Comparison of ENCODE assay signal across 8 cellular contexts in the genomic region with DNA sequence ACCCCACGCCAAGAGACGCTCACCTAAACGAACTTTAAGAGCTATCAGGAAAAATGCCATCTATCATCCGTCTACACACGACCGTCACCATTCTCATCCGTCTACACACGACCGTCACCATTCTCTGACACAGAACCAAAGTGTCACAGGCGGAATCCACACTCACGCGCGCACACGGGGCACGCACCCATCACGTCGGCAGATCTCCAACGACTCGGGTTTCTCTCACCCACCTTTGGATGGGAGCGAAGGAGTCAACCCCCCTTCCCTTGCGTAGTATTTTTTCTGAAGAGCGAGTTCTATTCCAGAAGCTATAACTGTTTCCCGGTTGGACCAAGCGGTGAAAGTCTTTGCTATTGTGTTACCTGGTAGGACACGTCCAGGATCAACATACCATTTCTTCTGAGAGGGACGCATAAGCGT. TPM values are rescaled to one million over a fixed set of nuclear protein-coding genes. Genes with fewer than 3 reads are reported as not detected.
DNase-seq lines count a peak whose midpoint lies in the region; ATAC-seq, FAIRE-seq and TF ChIP-seq lines count a peak whose summit lies in the region.

No MANE protein-coding gene starts in this region.

- H3K9ac ChIP-seq in HCT116 (ENCODE audit: low read length) (no peak overlapping the region; the same call in 1 of the 2 replicates), iPS-15b (ENCODE audit: low read depth, low read length) (peak overlapping the region; percentile 5), subcutaneous abdominal adipose tissue (ENCODE audit: low read length in 5 of 5) (peak overlapping the region; percentile 75 to 92 (median 89))

- H3K9me3 ChIP-seq in A549 = no peaks in the 10 kb centered on the region
- H3K9me3 ChIP-seq in HCT116 (ENCODE audit: control insufficient read depth in 1 of 2, insufficient read depth in 1 of 2, low read depth in 1 of 2, low read length in 2 of 2) = no peaks in the 10 kb centered on the region
- no peaks in the 10 kb centered on the region for H3K9me3 ChIP-seq in iPS-15b (ENCODE audit: control insufficient read depth, insufficient read depth, low read length)
- no peaks in the 10 kb centered on the region for H3K9me3 ChIP-seq in subcutaneous abdominal adipose tissue (ENCODE audit: control insufficient read depth in 5 of 5, low read length in 5 of 5)

- H3K79me2 ChIP-seq in HCT116 (ENCODE audit: insufficient read depth, low read length) = no peaks in the 10 kb centered on the region

- peaks cover 30% of the 10 kb centered on the region for H3K36me3 Mint-ChIP-seq in activated T-cell treated with anti-CD3 and anti-CD28 coated beads, Interleukin-2, amount 50 U/mL, for 4 hours (ENCODE audit: insufficient read depth)

- CTCF ChIA-PET in A549 (lab: Yijun Ruan, JAX) (interaction anchor here (1.2 to 2.8 kb wide), 6 partner anchors 8 to 1383 kb away, joined by 3 to 9 read pairs (median 6); no protein-coding TSS in a partner anchor), HCT116 (lab: Charles Lee) (no interaction called here)

- 81% methylated on average over 27 of the region's 27 CpGs for WGBS in A549 (ENCODE audit: missing lambda C conversion rate)

- H3K4me3 ChIP-seq in A549 = peak overlapping the region; percentile 73
- H3K4me3 ChIP-seq in HCT116 (replicated peaks in 1 of 2; ENCODE audit: low read depth in 1 of 2, low read length in 2 of 2) = peak overlapping the region; percentile 74 to 76
- H3K4me3 ChIP-seq in iPS-15b (ENCODE audit: low read depth, low read length) = peak overlapping the region; percentile 94
- H3K4me3 ChIP-seq in subcutaneous abdominal adipose tissue (ENCODE audit: low read depth in 1 of 5, low read length in 5 of 5) = peak overlapping the region; percentile 90 to 100 (median 94)

- no peaks in the 10 kb centered on the region for H3K27me3 Mint-ChIP-seq in activated T-cell treated with anti-CD3 and anti-CD28 coated beads, Interleukin-2, amount 50 U/mL, for 4 hours (ENCODE audit: low read depth)

- POLR2A ChIA-PET in A549 (lab: Yijun Ruan, JAX) = interaction anchor here (1.2 to 2.3 kb wide), 6 partner anchors 16 to 263 kb away, joined by 4 to 12 read pairs (median 10); no protein-coding TSS in a partner anchor
- POLR2A ChIA-PET in HCT116 (lab: Charles Lee) = no interaction called here

- ATAC-seq in A549 (no peak), HCT116 (no peak), GM21390 (IDR thresholded peaks at IDR 0.05; ENCODE audit: unreplicated experiment) (no peak)
- ATAC-seq in activated T-cell treated with anti-CD3 and anti-CD28 coated beads, Interleukin-2, amount 50 U/mL, for 4 hours = no peak

- no peak for TF ChIP-seq CTCF in A549 (IDR thresholded peaks at IDR 0.05)
- no peak for TF ChIP-seq CTCF in HCT116 (IDR thresholded peaks at IDR 0.05 in 2 of 3, conservative IDR thresholded peaks at IDR 0.05 in 1 of 3; ENCODE audit: borderline replicate concordance in 1 of 3, insufficient read depth in 1 of 3, low read depth in 2 of 3, low read length in 2 of 3)

- intact Hi-C loops in HCT116 (cut with micrococcal nuclease) = loop anchor here (5.0 kb wide), 1 partner anchor 716 kb away; no protein-coding TSS in a partner anchor

- H3K4me1 ChIP-seq in A549 = peaks cover 9% of the 10 kb centered on the region; the same call in 1 of the 3 replicates
- H3K4me1 ChIP-seq in HCT116 (ENCODE audit: control insufficient read depth in 1 of 2, insufficient read depth in 2 of 2, low read length in 2 of 2) = peaks cover 5 to 20% of the 10 kb centered on the region in 2 experiments; a peak in 3 of 4 replicates
- peaks cover 13% of the 10 kb centered on the region for H3K4me1 ChIP-seq in iPS-15b (ENCODE audit: control insufficient read depth, insufficient read depth, low read length)
- peaks cover 3 to 69% (median 59%) of the 10 kb centered on the region in 5 donors for H3K4me1 ChIP-seq in subcutaneous abdominal adipose tissue (ENCODE audit: control insufficient read depth in 5 of 5, insufficient read depth in 5 of 5, low read length in 5 of 5)

- BruUV-seq in HCT116 (replicated peaks; lab: Mats Ljungman, UMichigan) = no TSS peak

- TF ChIP-seq POLR2A in A549 (IDR thresholded peaks at IDR 0.05; ENCODE audit: low read length) (no peak), HCT116 (IDR thresholded peaks at IDR 0.05; ENCODE audit: borderline replicate concordance, extremely low read depth, insufficient read depth, insufficient read length) (no peak)

- RAD21 ChIA-PET in HCT116 (lab: Charles Lee; ENCODE audit: low non-redundant PET in 1 of 2, low total read pairs in 2 of 2, uncharacterized antibody in 2 of 2, unreplicated experiment in 2 of 2) = no interaction called here

- H3K4me2 ChIP-seq in A549 = peak overlapping the region; percentile 78
- peak overlapping the region; percentile 99 for H3K4me2 ChIP-seq in HCT116 (ENCODE audit: low read length)

- peak overlapping the region; percentile 71 to 79; a peak in 5 of 6 replicates for H3K27ac ChIP-seq in A549
- H3K27ac ChIP-seq in HCT116 (ENCODE audit: low read depth, low read length) = no peak overlapping the region
- H3K27ac ChIP-seq in subcutaneous abdominal adipose tissue (ENCODE audit: low read depth, low read length) = peak overlapping the region; percentile 97

- no peak for FAIRE-seq in A549 (lab: Jason Lieb, UNC)

- H3K27me3 ChIP-seq in HCT116 (ENCODE audit: insufficient read depth, low read length) = no peaks in the 10 kb centered on the region
- H3K27me3 ChIP-seq in iPS-15b (ENCODE audit: control insufficient read depth, insufficient read depth, low read length) = peaks cover 13% of the 10 kb centered on the region
- H3K27me3 ChIP-seq in subcutaneous abdominal adipose tissue (ENCODE audit: control insufficient read depth in 5 of 5, insufficient read depth in 4 of 5, low read length in 5 of 5) = no peaks in the 10 kb centered on the region

- H3K9me3 Mint-ChIP-seq in activated T-cell treated with anti-CD3 and anti-CD28 coated beads, Interleukin-2, amount 50 U/mL, for 4 hours = no peaks in the 10 kb centered on the region

- H2AFZ ChIP-seq in HCT116 (ENCODE audit: low read depth, low read length, poor library complexity, severe bottlenecking) = no peak overlapping the region

- H3K36me3 ChIP-seq in HCT116 (ENCODE audit: control insufficient read depth in 1 of 2, insufficient read depth in 2 of 2, low read length in 2 of 2) = no peaks in the 10 kb centered on the region
- peaks cover 12% of the 10 kb centered on the region for H3K36me3 ChIP-seq in iPS-15b (ENCODE audit: control insufficient read depth, insufficient read depth, low read length)
- peaks cover 0 to 21% (median 9%) of the 10 kb centered on the region in 5 donors for H3K36me3 ChIP-seq in subcutaneous abdominal adipose tissue (ENCODE audit: control insufficient read depth in 5 of 5, insufficient read depth in 5 of 5, low read length in 5 of 5)

- no peak for DNase-seq in A549 (ENCODE audit: low read depth in 1 of 2, low spot score in 1 of 2)
- no peak for DNase-seq in HCT116 (ENCODE audit: low read depth, low spot score)
- DNase-seq in activated T-cell treated with anti-CD3 and anti-CD28 coated beads, Interleukin-2, amount 50 U/mL, for 4 hours = peak; percentile 10
- no peak for DNase-seq in NCI-H82 treated with DMSO at 0.1 percent for 48 hours (lab: John Stamatoyannopoulos, UW; ENCODE audit: unreplicated experiment)
- no peak for DNase-seq in NCI-H748 (lab: John Stamatoyannopoulos, UW; ENCODE audit: unreplicated experiment)

- H3K4me1 Mint-ChIP-seq in activated T-cell treated with anti-CD3 and anti-CD28 coated beads, Interleukin-2, amount 50 U/mL, for 4 hours (ENCODE audit: low read depth) = peaks cover 28% of the 10 kb centered on the region

- no peak overlapping the region for H3K4me3 Mint-ChIP-seq in activated T-cell treated with anti-CD3 and anti-CD28 coated beads, Interleukin-2, amount 50 U/mL, for 4 hours

- H4K20me1 ChIP-seq in HCT116 (ENCODE audit: insufficient read depth) = no peaks in the 10 kb centered on the region

- no peak for TF ChIP-seq RAD21 in A549 (conservative IDR thresholded peaks at IDR 0.05 in 1 of 2, IDR thresholded peaks at IDR 0.05 in 1 of 2)
- TF ChIP-seq RAD21 in HCT116 (IDR thresholded peaks at IDR 0.05; ENCODE audit: low read depth) = no peak

- no peaks in the 10 kb centered on the region for H3K9me2 ChIP-seq in HCT116 (ENCODE audit: insufficient read depth)

- no peak for TF ChIP-seq EP300 in A549 (IDR thresholded peaks at IDR 0.05)

TF ChIP-seq in A549, 52 proteins besides CTCF, POLR2A, EP300 and RAD21:
- TF ChIP-seq MYC (IDR thresholded peaks at IDR 0.05; ENCODE audit: borderline replicate concordance, low read length) = no peak

TF ChIP-seq in HCT116, 20 proteins besides CTCF, POLR2A, EP300 and RAD21 (continues in another document):
- TF ChIP-seq JUND (IDR thresholded peaks at IDR 0.05) = no peak
- TF ChIP-seq CEBPB (IDR thresholded peaks at IDR 0.05; ENCODE audit: low read depth) = no peak
- TF ChIP-seq CBX3 (IDR thresholded peaks at IDR 0.05; ENCODE audit: low read depth) = no peak
- TF ChIP-seq SP1 (IDR thresholded peaks at IDR 0.05; ENCODE audit: low read depth) = no peak
- TF ChIP-seq EZH2phosphoT487 (IDR thresholded peaks at IDR 0.05; ENCODE audit: borderline replicate concordance) = no peak
- no peak for TF ChIP-seq EZH2 (IDR thresholded peaks at IDR 0.05)
- no peak for TF ChIP-seq FOSL1 (IDR thresholded peaks at IDR 0.05; ENCODE audit: low read depth)
- TF ChIP-seq, protein P1, sequence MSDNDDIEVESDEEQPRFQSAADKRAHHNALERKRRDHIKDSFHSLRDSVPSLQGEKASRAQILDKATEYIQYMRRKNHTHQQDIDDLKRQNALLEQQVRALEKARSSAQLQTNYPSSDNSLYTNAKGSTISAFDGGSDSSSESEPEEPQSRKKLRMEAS (IDR thresholded peaks at IDR 0.05) = no peak
- TF ChIP-seq ZFX (IDR thresholded peaks at IDR 0.05) = no peak
- TF ChIP-seq, protein P2, sequence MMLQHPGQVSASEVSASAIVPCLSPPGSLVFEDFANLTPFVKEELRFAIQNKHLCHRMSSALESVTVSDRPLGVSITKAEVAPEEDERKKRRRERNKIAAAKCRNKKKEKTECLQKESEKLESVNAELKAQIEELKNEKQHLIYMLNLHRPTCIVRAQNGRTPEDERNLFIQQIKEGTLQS (IDR thresholded peaks at IDR 0.05) = no peak
- no peak for TF ChIP-seq EGR1 (IDR thresholded peaks at IDR 0.05; ENCODE audit: low read depth)
- TF ChIP-seq ZNF274 (IDR thresholded peaks at IDR 0.05; ENCODE audit: low read depth, low read length) = no peak
- no peak for TF ChIP-seq SIN3A (IDR thresholded peaks at IDR 0.05; ENCODE audit: low read depth)

RNA-seq across cellular contexts. Expression of a gene that starts 0.9 kb away (rescaled TPM):
- polyA plus RNA-seq in A549 (2011; rRNA removed) = 4.8 and 5.0 TPM in 2 replicates
- polyA plus RNA-seq in A549 (2012; cell fraction: cytosol; rRNA removed) = 2.1 and 3.0 TPM in 2 replicates
- polyA plus RNA-seq in A549 (2012; cell fraction: nucleus; rRNA removed) = 3.9 and 4.1 TPM in 2 replicates
- 3.4 to 5.4 TPM (median 5.2 TPM) in 3 replicates for polyA plus RNA-seq in A549 (2017; fragmentation: RNase III; extraction: RNeasy Plus Mini Kit Qiagen cat#74134 plus additional on column Dnase treatment)
- 7.3 and 8.7 TPM in 2 replicates for polyA minus RNA-seq in A549 (2011; rRNA and poly(A)+ RNA removed)
- total RNA-seq in HCT116 (2021; ENCODE audit: unreplicated experiment) = 1.7 TPM
- 1.3 and 1.7 TPM in 2 replicates for polyA plus RNA-seq in HCT116 (2012)
- total RNA-seq in activated T-cell treated with anti-CD3 and anti-CD28 coated beads, Interleukin-2, amount 50 U/mL, for 4 hours = 10 to 100 TPM in 2 of 3 donors, 1 to 10 TPM in 1; 9.4 to 17.1 (median 12.4) TPM
